In the genomic region with DNA sequence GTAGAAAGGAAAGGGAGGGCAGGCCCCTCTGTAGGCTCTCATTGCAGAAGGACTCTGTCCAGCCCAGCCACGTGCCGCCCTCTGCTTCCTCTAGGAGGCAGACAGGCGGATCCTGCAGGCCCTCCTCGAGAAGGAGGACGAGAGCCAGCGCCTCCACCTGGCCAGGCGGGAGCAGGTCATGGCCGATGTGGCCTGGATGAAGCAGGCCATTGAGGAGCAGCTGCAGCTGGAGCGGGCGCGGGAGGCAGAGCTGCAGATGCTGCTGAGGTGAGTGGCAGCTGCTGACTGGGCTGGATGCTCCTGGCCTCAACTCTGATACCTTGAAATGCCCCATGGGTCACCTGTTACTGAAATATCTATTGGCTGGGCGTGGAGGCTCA, we compare ENCODE assay signal across 8 cellular contexts. TPM values are rescaled to one million over a fixed set of nuclear protein-coding genes. Genes with fewer than 3 reads are reported as not detected.
DNase-seq lines count a peak whose midpoint lies in the region; ATAC-seq and TF ChIP-seq lines count a peak whose summit lies in the region.

No MANE protein-coding gene starts in this region.

- no peaks in the 10 kb centered on the region for H3K9me3 ChIP-seq in uterus

- H3K27ac Mint-ChIP-seq in T-helper 2 cell treated with Interferon-gamma antibody and Interleukin-4, amounts not matched to agents 5 μg/mL and 100 μg/mL, for 36 hours = no peak overlapping the region

- no peak overlapping the region for H3K4me3 ChIP-seq in H7 (ENCODE audit: insufficient read depth, low read depth, low read length)
- H3K4me3 ChIP-seq in uterus = no peak overlapping the region

- peaks cover 9% of the 10 kb centered on the region for H3K36me3 ChIP-seq in H7 (replicated peaks; ENCODE audit: control insufficient read depth, insufficient read depth, low read length)
- no peaks in the 10 kb centered on the region for H3K36me3 ChIP-seq in uterus

- intact Hi-C loops in uterus (cut with DNase I; ENCODE audit: low total_unique reads) = no loop called here

- DNase-seq in CD1c-positive myeloid dendritic cell (ENCODE audit: extremely low spot score) (peak; percentile 3), H7 (peak; percentile 96), iPS-NIHi7 (ENCODE audit: extremely low spot score) (peak; percentile 97), uterus (no peak)
- DNase-seq in T-helper 2 cell treated with Interferon-gamma antibody and Interleukin-4, amounts not matched to agents 5 μg/mL and 100 μg/mL, for 36 hours (ENCODE audit: low spot score) = peak; percentile 8
- no peak for DNase-seq in effector CD4-positive, alpha-beta T cell

- ATAC-seq in GM19023 (IDR thresholded peaks at IDR 0.05; ENCODE audit: unreplicated experiment) = no peak
- no peak for ATAC-seq in GM19351 (IDR thresholded peaks at IDR 0.05; ENCODE audit: unreplicated experiment)

- H3K27me3 Mint-ChIP-seq in T-helper 2 cell treated with Interferon-gamma antibody and Interleukin-4, amounts not matched to agents 5 μg/mL and 100 μg/mL, for 36 hours (ENCODE audit: low read depth) = no peaks in the 10 kb centered on the region

- peaks cover 64% of the 10 kb centered on the region for H3K36me3 Mint-ChIP-seq in T-helper 2 cell treated with Interferon-gamma antibody and Interleukin-4, amounts not matched to agents 5 μg/mL and 100 μg/mL, for 36 hours (ENCODE audit: low read depth)

- H3K27ac ChIP-seq in uterus = no peak overlapping the region

- H3K27me3 ChIP-seq in H7 (ENCODE audit: control insufficient read depth, insufficient read depth, low read length) = no peaks in the 10 kb centered on the region
- H3K27me3 ChIP-seq in uterus = no peaks in the 10 kb centered on the region

- no peak for TF ChIP-seq POLR2A in uterus (IDR thresholded peaks at IDR 0.05)

- no peak for TF ChIP-seq CTCF in uterus (IDR thresholded peaks at IDR 0.05)

- H3K4me3 Mint-ChIP-seq in T-helper 2 cell treated with Interferon-gamma antibody and Interleukin-4, amounts not matched to agents 5 μg/mL and 100 μg/mL, for 36 hours = no peak overlapping the region

- no peaks in the 10 kb centered on the region for H3K4me1 ChIP-seq in uterus

- H3K9me3 Mint-ChIP-seq in T-helper 2 cell treated with Interferon-gamma antibody and Interleukin-4, amounts not matched to agents 5 μg/mL and 100 μg/mL, for 36 hours = no peaks in the 10 kb centered on the region

- no peaks in the 10 kb centered on the region for H3K4me1 Mint-ChIP-seq in T-helper 2 cell treated with Interferon-gamma antibody and Interleukin-4, amounts not matched to agents 5 μg/mL and 100 μg/mL, for 36 hours (ENCODE audit: low read depth)

RNA-seq across cellular contexts. Expression of a gene that starts 10.9 kb away (rescaled TPM):
- total RNA-seq in H7 (2014; rRNA removed; shearing (Covaris generic)) = 13.3 and 16.4 TPM in 2 replicates
- total RNA-seq in uterus = 10 to 100 TPM in 3 of 4 donors, 1 to 10 TPM in 1; 5.9 to 19.0 (median 12.8) TPM

RNA-seq across cellular contexts. Expression of a gene that starts 30.6 kb away (rescaled TPM):
- total RNA-seq in H7 (2014; rRNA removed; shearing (Covaris generic)) = 24.1 and 28.8 TPM in 2 replicates
- 10 to 100 TPM in 3 of 4 donors, 1 to 10 TPM in 1; 8.7 to 53.9 (median 24.6) TPM for total RNA-seq in uterus

Comparison
In these comparisons a context has a peak if more than half of its experiments do, and no peak if none do; other contexts are left out.
1. DNase-seq: peak in CD1c-positive myeloid dendritic cell (single experiment), H7 (single experiment), T-helper 2 cell treated with Interferon-gamma antibody and Interleukin-4, amounts not matched to agents 5 μg/mL and 100 μg/mL, for 36 hours (single experiment) and iPS-NIHi7 (single experiment); none in uterus (0 of 2) and effector CD4-positive, alpha-beta T cell (single experiment).